In the genomic region with DNA sequence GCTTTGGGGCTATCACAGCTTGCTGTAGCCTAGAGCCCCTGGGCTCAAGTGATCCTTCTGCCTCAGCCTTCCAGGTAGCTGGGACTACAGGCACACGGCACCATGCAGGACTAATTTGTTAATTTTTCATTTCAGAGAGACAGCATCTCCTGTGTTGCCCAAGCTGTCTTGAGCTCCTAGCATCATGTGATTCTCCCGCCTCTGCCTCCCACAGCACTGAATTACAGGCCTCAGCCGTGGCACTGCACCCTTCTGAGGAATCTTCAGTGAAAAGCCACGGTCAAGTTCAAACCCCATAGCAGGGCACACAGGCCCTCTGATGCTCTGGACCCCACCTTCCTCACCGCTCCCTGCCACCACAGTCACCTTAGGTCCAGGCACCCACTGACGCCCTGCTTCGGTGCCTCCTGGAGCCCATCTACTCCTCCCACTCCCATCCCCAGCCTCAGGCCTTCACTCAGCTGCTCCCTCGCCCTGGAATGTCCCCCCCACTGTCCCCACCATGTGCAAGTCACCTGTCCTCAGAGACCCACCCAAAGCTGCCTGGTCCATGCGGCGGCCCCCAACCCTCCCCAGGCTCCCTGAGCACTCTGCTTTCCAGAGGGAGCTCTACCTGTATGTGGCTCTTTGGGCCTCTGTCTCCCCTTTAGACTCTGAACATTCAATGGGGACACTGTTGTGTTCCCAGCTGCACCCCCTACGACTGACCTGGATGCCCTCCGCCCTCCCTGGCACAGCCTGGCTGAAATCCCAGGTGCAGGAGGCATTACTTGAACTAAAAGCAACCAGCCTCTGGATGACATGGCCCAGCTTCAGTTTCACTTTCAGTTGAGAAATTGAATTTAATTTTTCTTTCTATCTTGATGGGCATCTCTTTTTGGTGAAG, we compare ENCODE assay signal across 9 cellular contexts. TPM values are rescaled to one million over a fixed set of nuclear protein-coding genes. Genes with fewer than 3 reads are reported as not detected.
DNase-seq lines count a peak whose midpoint lies in the region; ATAC-seq lines count a peak whose summit lies in the region.
"Had no signal": no experiment of that assay in that cellular context is flagged by ENCODE, and none has a peak within 500 bp of the region (broad histone marks: within the 10 kb centered on the region; RNA-seq: fewer than 3 reads in every experiment).

No MANE protein-coding gene starts in this region.

- CTCF ChIA-PET in CD8-positive, alpha-beta memory T cell (lab: Charles Lee) = interaction anchor here (1.0 to 3.8 kb wide), 10 partner anchors 10 to 172 kb away, joined by 3 to 29 read pairs (median 6); a partner anchor contains a TSS

- peak overlapping the region; percentile 91 for H3K4me3 ChIP-seq in CD8-positive, alpha-beta memory T cell (ENCODE audit: low read length)

- H3K9me3 ChIP-seq in CD8-positive, alpha-beta memory T cell (ENCODE audit: low read length) = no peaks in the 10 kb centered on the region

- H3K36me3 Mint-ChIP-seq in CD8-positive, alpha-beta memory T cell = peaks cover 27 to 60% (median 27%) of the 10 kb centered on the region in 3 donors
- H3K36me3 Mint-ChIP-seq in naive B cell = peaks cover 10 to 30% of the 10 kb centered on the region in 2 donors

- peaks cover 23% of the 10 kb centered on the region for H3K36me3 ChIP-seq in CD8-positive, alpha-beta memory T cell (ENCODE audit: insufficient read depth, low read length)

- ATAC-seq in naive B cell (ENCODE audit: low read depth in 2 of 2) (no peak), GM21528 (IDR thresholded peaks at IDR 0.05; ENCODE audit: low FRiP score, unreplicated experiment) (no peak), GM18498 (IDR thresholded peaks at IDR 0.05; ENCODE audit: unreplicated experiment) (no peak), HG02973 (IDR thresholded peaks at IDR 0.05; ENCODE audit: unreplicated experiment) (no peak)

- DNase-seq in CD8-positive, alpha-beta memory T cell = no peak
- DNase-seq in NAMALWA (ENCODE audit: low spot score) (peak; percentile 46), naive B cell (no peak), NCI-H146 (lab: John Stamatoyannopoulos, UW) (no peak)

- peak overlapping the region; percentile 61 for H3K27ac ChIP-seq in CD8-positive, alpha-beta memory T cell (ENCODE audit: low read depth, low read length)
- peak overlapping the region; percentile 44 for H3K27ac ChIP-seq in cingulate gyrus (ENCODE audit: low read depth, low read length)

- H3K27me3 Mint-ChIP-seq in CD8-positive, alpha-beta memory T cell = peaks cover 0 to 1% of the 10 kb centered on the region in 2 donors
- no peaks in the 10 kb centered on the region for H3K27me3 Mint-ChIP-seq in naive B cell

- H3K4me3 Mint-ChIP-seq in CD8-positive, alpha-beta memory T cell = peak overlapping the region; percentile 96 to 100 (median 100)
- H3K4me3 Mint-ChIP-seq in naive B cell = peak overlapping the region; percentile 91 to 99 (median 98)

- peak overlapping the region; percentile 90 to 100 (median 98) for H3K27ac Mint-ChIP-seq in CD8-positive, alpha-beta memory T cell
- peak overlapping the region in 5 of 6 donors; percentile 12 to 97 (median 94) for H3K27ac Mint-ChIP-seq in naive B cell

- peaks cover 4 to 8% (median 5%) of the 10 kb centered on the region in 5 donors for H3K9me3 Mint-ChIP-seq in CD8-positive, alpha-beta memory T cell
- peaks cover 0 to 7% (median 3%) of the 10 kb centered on the region in 7 donors for H3K9me3 Mint-ChIP-seq in naive B cell

- H3K27me3 ChIP-seq in CD8-positive, alpha-beta memory T cell (ENCODE audit: insufficient read depth, low read length, poor library complexity, severe bottlenecking) = no peaks in the 10 kb centered on the region

- H3K4me1 ChIP-seq in CD8-positive, alpha-beta memory T cell (ENCODE audit: insufficient read depth, low read length) = peaks cover 37% of the 10 kb centered on the region

- POLR2A ChIA-PET in CD8-positive, alpha-beta memory T cell (lab: Charles Lee) = interaction anchor here (1.0 kb wide), 1 partner anchor 15 kb away, joined by 4 read pairs; a partner anchor contains a TSS

- H3K4me1 Mint-ChIP-seq in CD8-positive, alpha-beta memory T cell = peaks cover 61 to 70% (median 64%) of the 10 kb centered on the region in 3 donors
- H3K4me1 Mint-ChIP-seq in naive B cell = peaks cover 47 to 72% (median 58%) of the 10 kb centered on the region in 3 donors

RNA-seq across cellular contexts. Expression of a gene that starts 1.6 kb away (rescaled TPM):
- total RNA-seq in CD8-positive, alpha-beta memory T cell = 10 to 100 TPM; 59.0 to 62.8 TPM
- 27.1 TPM for polyA plus RNA-seq in CD8-positive, alpha-beta memory T cell
- polyA plus RNA-seq in naive B cell (ENCODE audit: low read depth in 6 of 6) = 10 to 100 TPM in 1 of 6 donors, 1 to 10 TPM in 5; 5.9 to 11.8 (median 8.0) TPM

RNA-seq across cellular contexts. Expression of a gene that starts 15.2 kb away (rescaled TPM):
- 10 to 100 TPM; 32.8 to 34.3 TPM for total RNA-seq in CD8-positive, alpha-beta memory T cell
- 25.6 TPM for polyA plus RNA-seq in CD8-positive, alpha-beta memory T cell
- polyA plus RNA-seq in naive B cell (ENCODE audit: low read depth in 6 of 6) = 1 to 10 TPM in 4 of 6 donors, under 1 TPM in 1, not detected in 1; 0.71 to 4.2 (median 2.6) TPM

RNA-seq across cellular contexts. Expression of a gene that starts 36.1 kb away (rescaled TPM):
- total RNA-seq in CD8-positive, alpha-beta memory T cell = under 1 TPM; 0.42 to 0.46 TPM
- not detected for polyA plus RNA-seq in CD8-positive, alpha-beta memory T cell
- 1 to 10 TPM in 1 of 6 donors, under 1 TPM in 3, not detected in 2; 0.09 to 1.6 (median 0.72) TPM for polyA plus RNA-seq in naive B cell (ENCODE audit: low read depth in 6 of 6)
- total RNA-seq: HT1080 had no signal
